In the genomic region with DNA sequence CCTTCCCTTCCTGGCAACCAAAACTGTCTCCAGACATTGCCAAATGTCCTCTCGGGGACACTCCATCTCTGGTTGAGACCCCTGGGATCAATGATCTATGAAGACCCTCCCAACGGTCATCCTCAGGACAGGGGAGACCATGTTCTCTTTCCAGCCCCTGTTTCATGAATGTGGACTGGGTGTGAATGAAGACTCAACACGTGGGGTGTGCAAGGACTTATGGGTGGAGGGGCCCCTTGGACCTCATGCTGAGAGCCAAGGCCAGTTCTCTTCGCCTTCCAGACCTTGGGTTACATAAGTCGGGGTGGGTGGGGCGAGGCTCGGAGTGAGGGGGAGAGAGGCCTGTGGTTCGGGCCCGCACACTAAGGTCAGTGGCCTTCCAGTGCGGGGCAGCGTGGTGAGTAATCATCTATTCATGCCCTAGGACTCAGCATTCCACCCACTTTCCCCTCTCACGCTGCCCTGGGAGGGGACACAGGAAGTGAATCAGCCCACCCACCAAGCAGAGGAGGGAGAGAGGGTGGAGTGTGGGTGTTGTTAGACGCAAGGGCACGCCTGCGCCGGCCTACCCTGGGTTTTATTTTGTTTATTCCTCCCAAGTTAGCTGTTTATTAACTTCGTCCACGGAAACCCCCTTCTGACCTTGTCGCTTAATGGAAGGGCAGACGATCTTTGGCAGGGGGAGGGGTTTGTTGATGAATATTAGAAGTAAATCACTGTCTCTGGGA, we compare ENCODE assay signal across 1 cellular context.
TF ChIP-seq lines count a peak whose summit lies in the region.

No MANE protein-coding gene starts in this region.

TF ChIP-seq in K562, 482 proteins besides CTCF, POLR2A, EP300 and RAD21 (continued from another document):
- TF ChIP-seq ZC3H11A (IDR thresholded peaks at IDR 0.05; ENCODE audit: low read depth, low read length) (no peak), ZBED1 (IDR thresholded peaks at IDR 0.05) (no peak), HDAC1 (IDR thresholded peaks at IDR 0.05) (no peak), RNF219 (CRISPR knock-in tag; IDR thresholded peaks at IDR 0.05) (no peak), ZBTB49 (CRISPR knock-in tag; IDR thresholded peaks at IDR 0.05; ENCODE audit: borderline replicate concordance) (no peak), SIX5 (IDR thresholded peaks at IDR 0.05; ENCODE audit: borderline replicate concordance in 1 of 2, insufficient read depth in 1 of 2, low read depth in 1 of 2, low read length in 2 of 2) (no peak), ZNF75A (CRISPR knock-in tag; IDR thresholded peaks at IDR 0.05) (no peak), RB1 (IDR thresholded peaks at IDR 0.05; ENCODE audit: low read depth) (no peak), SLC30A9 (CRISPR knock-in tag; IDR thresholded peaks at IDR 0.05) (no peak), ELF2 (CRISPR knock-in tag; IDR thresholded peaks at IDR 0.05) (no peak), TAL1 (IDR thresholded peaks at IDR 0.05) (no peak), UBTF (IDR thresholded peaks at IDR 0.05; ENCODE audit: borderline replicate concordance in 1 of 2, low read depth in 2 of 2, low read length in 2 of 2) (no peak), MTA3 (IDR thresholded peaks at IDR 0.05; ENCODE audit: borderline replicate concordance) (no peak)
- TF ChIP-seq, protein P1, sequence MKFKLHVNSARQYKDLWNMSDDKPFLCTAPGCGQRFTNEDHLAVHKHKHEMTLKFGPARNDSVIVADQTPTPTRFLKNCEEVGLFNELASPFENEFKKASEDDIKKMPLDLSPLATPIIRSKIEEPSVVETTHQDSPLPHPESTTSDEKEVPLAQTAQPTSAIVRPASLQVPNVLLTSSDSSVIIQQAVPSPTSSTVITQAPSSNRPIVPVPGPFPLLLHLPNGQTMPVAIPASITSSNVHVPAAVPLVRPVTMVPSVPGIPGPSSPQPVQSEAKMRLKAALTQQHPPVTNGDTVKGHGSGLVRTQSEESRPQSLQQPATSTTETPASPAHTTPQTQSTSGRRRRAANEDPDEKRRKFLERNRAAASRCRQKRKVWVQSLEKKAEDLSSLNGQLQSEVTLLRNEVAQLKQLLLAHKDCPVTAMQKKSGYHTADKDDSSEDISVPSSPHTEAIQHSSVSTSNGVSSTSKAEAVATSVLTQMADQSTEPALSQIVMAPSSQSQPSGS (CRISPR knock-in tag; IDR thresholded peaks at IDR 0.05): no peak
